ENCODE assay signal across 8 cellular contexts in the genomic region with DNA sequence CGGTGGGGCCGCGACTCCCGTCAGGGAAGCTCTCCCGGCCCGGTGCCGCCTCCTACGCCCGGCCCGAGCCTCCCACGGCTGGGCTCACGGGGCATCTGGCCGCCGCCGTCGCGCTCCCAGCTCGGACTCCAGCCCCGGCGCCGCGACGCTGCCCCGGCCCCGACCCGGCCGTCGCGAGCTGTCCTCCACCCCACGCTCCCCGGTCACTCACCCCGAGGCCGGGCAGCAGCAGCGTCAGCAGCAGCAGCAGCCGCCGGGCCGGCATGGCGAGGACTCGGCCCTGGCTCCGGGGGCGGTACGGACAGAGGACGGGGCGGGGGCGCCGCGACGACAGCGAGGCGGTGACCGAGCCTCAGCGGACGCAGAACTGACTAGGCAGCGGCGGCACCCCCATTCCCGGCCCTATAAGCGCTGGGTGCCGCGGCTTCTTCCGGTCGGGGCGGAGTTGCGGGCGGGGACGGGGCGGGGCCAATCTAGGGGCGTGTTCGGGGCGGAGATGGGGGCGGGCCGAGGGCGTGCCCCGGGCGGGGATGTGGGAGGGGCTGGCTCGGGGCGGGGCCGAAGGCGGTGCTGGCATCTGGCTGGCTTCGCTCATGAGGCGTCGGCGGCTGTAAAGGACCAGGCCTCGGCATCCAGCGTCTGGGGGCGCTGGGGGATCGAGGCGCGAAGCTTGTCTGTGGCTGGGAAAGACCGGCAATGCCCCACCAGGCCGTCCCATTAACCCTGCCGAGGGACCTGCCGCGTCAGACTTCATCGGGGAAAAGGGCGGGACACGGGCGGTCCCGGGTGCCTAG. TPM values are rescaled to one million over a fixed set of nuclear protein-coding genes. Genes with fewer than 3 reads are reported as not detected.
DNase-seq lines count a peak whose midpoint lies in the region; ATAC-seq and TF ChIP-seq lines count a peak whose summit lies in the region.

A gene (minus strand): TSS at position 380 of the 794 bp plus-strand sequence. CDS start 115 bp downstream, at position 265.

- H3K4me1 ChIP-seq in ascending aorta, result peaks cover 3 to 16% of the 10 kb centered on the region in 2 donors
- H3K4me1 ChIP-seq in right cardiac atrium (ENCODE audit: control insufficient read depth, insufficient read depth, low read length), result no peaks in the 10 kb centered on the region
- peaks cover 13% of the 10 kb centered on the region for H3K4me1 ChIP-seq in rectal smooth muscle tissue (ENCODE audit: control insufficient read depth, insufficient read depth, low read length)
- H3K4me1 ChIP-seq in uterus, result peaks cover 0 to 11% of the 10 kb centered on the region in 2 donors

- TF ChIP-seq CTCF in ascending aorta (IDR thresholded peaks at IDR 0.05) (peak in 2 of 3 experiments; percentile 10 to 13), uterus (IDR thresholded peaks at IDR 0.05) (peak in 1 of 4 experiments; percentile 22)

- peak within 1 kb of the TSS; percentile 75 for H3K9ac ChIP-seq in rectal smooth muscle tissue (ENCODE audit: low read length)

- H3K27ac ChIP-seq in ascending aorta (peak within 1 kb of the TSS; percentile 98 to 100), right cardiac atrium (ENCODE audit: low read length) (peak within 1 kb of the TSS; percentile 90), rectal smooth muscle tissue (ENCODE audit: low read depth, low read length) (peak within 1 kb of the TSS; percentile 95), uterus (peak within 1 kb of the TSS; percentile 91 to 94)

- no peaks in the 10 kb centered on the region for H3K36me3 ChIP-seq in ascending aorta
- no peaks in the 10 kb centered on the region for H3K36me3 ChIP-seq in rectal smooth muscle tissue (ENCODE audit: control insufficient read depth, insufficient read depth, low read length)
- no peaks in the 10 kb centered on the region for H3K36me3 ChIP-seq in uterus

- H3K27me3 ChIP-seq in ascending aorta (no peaks in the 10 kb centered on the region), right cardiac atrium (ENCODE audit: control insufficient read depth, insufficient read depth) (no peaks in the 10 kb centered on the region), rectal smooth muscle tissue (ENCODE audit: control insufficient read depth, insufficient read depth, low read length) (no peaks in the 10 kb centered on the region), uterus (no peaks in the 10 kb centered on the region)

- TF ChIP-seq POLR2A in uterus (IDR thresholded peaks at IDR 0.05), result peak; percentile 92

- H3K4me3 ChIP-seq in ascending aorta (peak within 1 kb of the TSS; percentile 94 to 96), right cardiac atrium (ENCODE audit: low read length) (peak within 1 kb of the TSS; percentile 86), rectal smooth muscle tissue (ENCODE audit: low read length) (peak within 1 kb of the TSS; percentile 87), uterus (peak within 1 kb of the TSS; percentile 51 to 67)

- intact Hi-C loops in ascending aorta (cut with DNase I) (loop anchor here (1.0 to 5.0 kb wide), 3 partner anchors 15 to 132 kb away; a partner anchor contains a TSS), right cardiac atrium (cut with DNase I) (loop anchor here (5.0 to 10.0 kb wide), 4 partner anchors 65 to 215 kb away; a partner anchor contains a TSS), uterus (cut with DNase I; ENCODE audit: low total_unique reads) (loop anchor here (10.0 kb wide), 2 partner anchors 65 to 215 kb away; a partner anchor contains a TSS)

- DNase-seq in NCI-H1930 (lab: John Stamatoyannopoulos, UW), result peak; percentile 60 to 64
- DNase-seq in T-helper 22 cell (ENCODE audit: low read depth), result peak; percentile 85
- DNase-seq in ascending aorta (ENCODE audit: low spot score in 2 of 2), result peak; percentile 73 to 97
- DNase-seq in right cardiac atrium, result peak; percentile 96 to 98 (median 98)
- DNase-seq in uterus, result peak; percentile 92 to 94

- ATAC-seq in GM18502 (IDR thresholded peaks at IDR 0.05; ENCODE audit: poor library complexity, unreplicated experiment) (peak; percentile 79), HG02884 (IDR thresholded peaks at IDR 0.05; ENCODE audit: unreplicated experiment) (peak; percentile 65), right cardiac atrium (peak; percentile 98)

- under 1% methylated on average over 98 of the region's 98 CpGs for WGBS in right cardiac atrium

- H3K9me3 ChIP-seq in ascending aorta, result no peaks in the 10 kb centered on the region
- no peaks in the 10 kb centered on the region for H3K9me3 ChIP-seq in right cardiac atrium (ENCODE audit: control insufficient read depth, low read length)
- H3K9me3 ChIP-seq in uterus, result no peaks in the 10 kb centered on the region

RNA-seq across cellular contexts. Expression of the gene that starts here (rescaled TPM):
- total RNA-seq in ascending aorta (26.5 TPM), right cardiac atrium (10 to 100 TPM in 2 of 4 donors, 1 to 10 TPM in 2; 8.9 to 11.4 (median 10.0) TPM), uterus (10 to 100 TPM in 3 of 4 donors, 1 to 10 TPM in 1; 4.4 to 56.5 (median 15.0) TPM)
- polyA plus RNA-seq in right cardiac atrium, result 3.3 TPM

Comparison
In these comparisons a context has a peak if more than half of its experiments do, and no peak if none do; other contexts are left out.
1. Peak in every context shown above with its lines: DNase-seq, ATAC-seq, H3K4me3 ChIP-seq and H3K27ac ChIP-seq.